In genomic region chr2:167803449-167803988, GRCh38 we compare ENCODE assay signal across 25 cellular contexts.
DNase-seq lines count a peak whose midpoint lies in the region; ATAC-seq, FAIRE-seq and TF ChIP-seq lines count a peak whose summit lies in the region.
"Had no signal": no experiment of that assay in that cellular context is flagged by ENCODE, and none has a peak within 500 bp of the region (broad histone marks: within the 10 kb centered on the region; RNA-seq: fewer than 3 reads in every experiment).

No MANE protein-coding gene starts in this region.

- DNase-seq in G401 (ENCODE audit: low spot score) (peak; percentile 56), SK-MEL-5 (ENCODE audit: low read depth, low spot score) (peak; percentile 14), cerebellar cortex (ENCODE audit: low spot score) (peak; percentile 42), sciatic nerve (ENCODE audit: low spot score) (no peak), OCI-M2 (lab: John Stamatoyannopoulos, UW; ENCODE audit: unreplicated experiment) (no peak), GM12892 (ENCODE audit: insufficient read length) (no peak)
- DNase-seq: 8988T; ACHN; BE2C; CD4-positive, alpha-beta memory T cell; CD4-positive, CD25-positive, alpha-beta regulatory T cell; CD8-positive, alpha-beta memory T cell; COR-L47; DMS 273 treated with DMSO at 0.1 percent for 48 hours; DMS153; DMS53; DMS79; DND-41; EL; GF-D8 had no signal

- in situ Hi-C loops in G401 (cut with HindIII; ENCODE audit: low sequenced_read_pairs) = no loop called here
- in situ Hi-C loops in SK-MEL-5 (cut with HindIII; ENCODE audit: low pct_unique_long_range_greater_than_20kb, low sequenced_read_pairs) = no loop called here

- TF ChIP-seq POLR2A in GM12892 (IDR thresholded peaks at IDR 0.05; ENCODE audit: low read depth, low read length) = no peak

- intact Hi-C loops in sciatic nerve (cut with DNase I) = no loop called here

- FAIRE-seq in GM12892 (lab: Jason Lieb, UNC) = no peak
- FAIRE-seq: A204.1, G401.6, GM12891, GM18507 had no signal

- ATAC-seq in sciatic nerve (peak; percentile 93), HG03159 (IDR thresholded peaks at IDR 0.05; ENCODE audit: unreplicated experiment) (no peak)

Comparison
In these comparisons a context has a peak if more than half of its experiments do, and no peak if none do; other contexts are left out.
1. DNase-seq: peak in G401 (single experiment), SK-MEL-5 (single experiment) and cerebellar cortex (single experiment); none in sciatic nerve (single experiment), OCI-M2 (single experiment) and GM12892 (single experiment).